18 cellular contexts compared by ENCODE assay signal in genomic region chr3:157091096-157091833, GRCh38.
DNase-seq lines count a peak whose midpoint lies in the region; ATAC-seq and TF ChIP-seq lines count a peak whose summit lies in the region.
"Had no signal": no experiment of that assay in that cellular context is flagged by ENCODE, and none has a peak within 500 bp of the region (broad histone marks: within the 10 kb centered on the region; RNA-seq: fewer than 3 reads in every experiment).

No MANE protein-coding gene starts in this region.

- H3K36me3 Mint-ChIP-seq in stimulated activated naive CD8-positive, alpha-beta T cell treated with anti-CD3 and anti-CD28 coated beads, Interleukin-15, Interleukin-2, amounts not matched to agents 100 ng/mL and 50 ng/mL, for 24 hours (ENCODE audit: low read depth), result no peaks in the 10 kb centered on the region
- H3K36me3 Mint-ChIP-seq in activated T-helper 1 cell treated with anti-CD3 and anti-CD28 coated beads, Interleukin-12 subunit alpha, Interleukin-12 subunit beta, Interleukin-2, Interleukin-4 antibody, amounts not matched to agents 30 ng/mL and 10 ng/mL and 1 ng/mL, durations not matched to agents 14 hours and 24 hours and 36 hours (ENCODE audit: low read depth), result peaks cover 5% of the 10 kb centered on the region
- no peaks in the 10 kb centered on the region for H3K36me3 Mint-ChIP-seq in naive B cell

- peaks cover 3% of the 10 kb centered on the region for H3K27me3 Mint-ChIP-seq in stimulated activated naive CD8-positive, alpha-beta T cell treated with anti-CD3 and anti-CD28 coated beads, Interleukin-15, Interleukin-2, amounts not matched to agents 100 ng/mL and 50 ng/mL, for 24 hours
- no peaks in the 10 kb centered on the region for H3K27me3 Mint-ChIP-seq in activated T-helper 1 cell treated with anti-CD3 and anti-CD28 coated beads, Interleukin-12 subunit alpha, Interleukin-12 subunit beta, Interleukin-2, Interleukin-4 antibody, amounts not matched to agents 30 ng/mL and 10 ng/mL and 1 ng/mL, durations not matched to agents 14 hours and 24 hours and 36 hours (ENCODE audit: insufficient read depth)
- H3K27me3 Mint-ChIP-seq in naive B cell, result peaks cover 12 to 17% (median 14%) of the 10 kb centered on the region in 3 donors

- TF ChIP-seq CTCF in RWPE1 (conservative IDR thresholded peaks at IDR 0.05; ENCODE audit: low read depth), result no peak
- no peak for TF ChIP-seq CTCF in A673 (conservative IDR thresholded peaks at IDR 0.05; ENCODE audit: low read depth, low read length)

- peak overlapping the region; percentile 96 for H3K27ac Mint-ChIP-seq in stimulated activated naive CD8-positive, alpha-beta T cell treated with anti-CD3 and anti-CD28 coated beads, Interleukin-15, Interleukin-2, amounts not matched to agents 100 ng/mL and 50 ng/mL, for 24 hours
- peak overlapping the region; percentile 93 for H3K27ac Mint-ChIP-seq in activated T-helper 1 cell treated with anti-CD3 and anti-CD28 coated beads, Interleukin-12 subunit alpha, Interleukin-12 subunit beta, Interleukin-2, Interleukin-4 antibody, amounts not matched to agents 30 ng/mL and 10 ng/mL and 1 ng/mL, durations not matched to agents 14 hours and 24 hours and 36 hours
- H3K27ac Mint-ChIP-seq in naive B cell, result peak overlapping the region in 4 of 6 donors; percentile 17 to 97 (median 67)

- H3K27ac ChIP-seq in RWPE1, result no peak overlapping the region
- H3K27ac ChIP-seq in A673 (ENCODE audit: low read depth, low read length, poor library complexity, severe bottlenecking), result no peak overlapping the region

- peaks cover 65% of the 10 kb centered on the region for H3K4me1 Mint-ChIP-seq in stimulated activated naive CD8-positive, alpha-beta T cell treated with anti-CD3 and anti-CD28 coated beads, Interleukin-15, Interleukin-2, amounts not matched to agents 100 ng/mL and 50 ng/mL, for 24 hours (ENCODE audit: low read depth)
- H3K4me1 Mint-ChIP-seq in activated T-helper 1 cell treated with anti-CD3 and anti-CD28 coated beads, Interleukin-12 subunit alpha, Interleukin-12 subunit beta, Interleukin-2, Interleukin-4 antibody, amounts not matched to agents 30 ng/mL and 10 ng/mL and 1 ng/mL, durations not matched to agents 14 hours and 24 hours and 36 hours (ENCODE audit: low read depth), result peaks cover 76% of the 10 kb centered on the region
- H3K4me1 Mint-ChIP-seq in naive B cell, result peaks cover 20 to 22% (median 22%) of the 10 kb centered on the region in 3 donors

- CTCF ChIA-PET in RWPE1 (lab: Yijun Ruan, JAX) (interaction anchor here (0.6 to 1.4 kb wide), 4 partner anchors 10 to 400 kb away, joined by 3 to 4 read pairs (median 3); no protein-coding TSS in a partner anchor), A673 (lab: Charles Lee) (no interaction called here)

- peaks cover 36% of the 10 kb centered on the region for H3K4me1 ChIP-seq in A673 (ENCODE audit: insufficient read depth, low read length, poor library complexity, severe bottlenecking)

- H3K9me3 ChIP-seq in A673 (ENCODE audit: low read depth, low read length, poor library complexity, severe bottlenecking), result no peaks in the 10 kb centered on the region

- no peaks in the 10 kb centered on the region for H3K36me3 ChIP-seq in A673 (ENCODE audit: insufficient read depth, low read length, poor library complexity, severe bottlenecking)

- no peak for ATAC-seq in stimulated activated naive CD8-positive, alpha-beta T cell treated with anti-CD3 and anti-CD28 coated beads, Interleukin-15, Interleukin-2, amounts not matched to agents 100 U/mL and 50 U/mL, for 24 hours
- ATAC-seq in naive B cell (ENCODE audit: low read depth in 2 of 2) (no peak), HG03139 (IDR thresholded peaks at IDR 0.05; ENCODE audit: unreplicated experiment) (no peak)
- ATAC-seq: esophagus mucosa had no signal

- H3K4me3 ChIP-seq in A673 (ENCODE audit: low read depth, low read length, poor library complexity, severe bottlenecking), result no peak overlapping the region

- POLR2A ChIA-PET in RWPE1 (lab: Yijun Ruan, JAX; ENCODE audit: low non-redundant PET), result no interaction called here
- POLR2A ChIA-PET in A673 (lab: Charles Lee; ENCODE audit: low non-redundant PET), result interaction anchor here (0.6 kb wide), 1 partner anchor 190 kb away, joined by 9 read pairs; no protein-coding TSS in a partner anchor

- no peaks in the 10 kb centered on the region for H3K27me3 ChIP-seq in A673 (replicated peaks; ENCODE audit: insufficient read depth, low read depth, low read length, poor library complexity)

- no peak for DNase-seq in stimulated activated naive CD8-positive, alpha-beta T cell treated with anti-CD3 and anti-CD28 coated beads, Interleukin-15, Interleukin-2, amounts not matched to agents 100 U/mL and 50 U/mL, for 24 hours
- DNase-seq in activated T-helper 1 cell treated with anti-CD3 and anti-CD28 coated beads, Interleukin-12 subunit alpha, Interleukin-12 subunit beta, Interleukin-2, Interleukin-4 antibody, amounts not matched to agents 30 ng/mL and 10 ng/mL and 1 ng/mL, durations not matched to agents 14 hours and 24 hours and 36 hours (ENCODE audit: low spot score), result no peak
- DNase-seq in naive B cell, result no peak
- no peak for DNase-seq in RWPE1 (ENCODE audit: low spot score)
- no peak for DNase-seq in A673 (ENCODE audit: low spot score)
- DNase-seq: activated CD4-positive, alpha-beta T cell treated with anti-CD3 and anti-CD28 coated beads for 4 hours; amygdala; cortex of kidney; KG1; NCI-H1436 treated with DMSO at 0.1 percent for 48 hours; NCI-H345; occipital lobe; SHP77 treated with DMSO at 0.1 percent for 48 hours; stimulated activated naive CD4-positive, alpha-beta T cell treated with Interleukin-2 at 50 U/mL for 16 hours; T-helper 9 cell had no signal

- H3K4me3 Mint-ChIP-seq in stimulated activated naive CD8-positive, alpha-beta T cell treated with anti-CD3 and anti-CD28 coated beads, Interleukin-15, Interleukin-2, amounts not matched to agents 100 ng/mL and 50 ng/mL, for 24 hours, result no peak overlapping the region
- no peak overlapping the region for H3K4me3 Mint-ChIP-seq in activated T-helper 1 cell treated with anti-CD3 and anti-CD28 coated beads, Interleukin-12 subunit alpha, Interleukin-12 subunit beta, Interleukin-2, Interleukin-4 antibody, amounts not matched to agents 30 ng/mL and 10 ng/mL and 1 ng/mL, durations not matched to agents 14 hours and 24 hours and 36 hours
- H3K4me3 Mint-ChIP-seq in naive B cell, result no peak overlapping the region

- no peaks in the 10 kb centered on the region for H3K9me3 Mint-ChIP-seq in stimulated activated naive CD8-positive, alpha-beta T cell treated with anti-CD3 and anti-CD28 coated beads, Interleukin-15, Interleukin-2, amounts not matched to agents 100 ng/mL and 50 ng/mL, for 24 hours
- peaks cover 4% of the 10 kb centered on the region for H3K9me3 Mint-ChIP-seq in activated T-helper 1 cell treated with anti-CD3 and anti-CD28 coated beads, Interleukin-12 subunit alpha, Interleukin-12 subunit beta, Interleukin-2, Interleukin-4 antibody, amounts not matched to agents 30 ng/mL and 10 ng/mL and 1 ng/mL, durations not matched to agents 14 hours and 24 hours and 36 hours
- H3K9me3 Mint-ChIP-seq in naive B cell, result no peaks in the 10 kb centered on the region

- intact Hi-C loops in activated T-helper 1 cell treated with anti-CD3 and anti-CD28 coated beads, Interleukin-12 subunit alpha, Interleukin-12 subunit beta, Interleukin-2, Interleukin-4 antibody, amounts not matched to agents 30 ng/mL and 10 ng/mL and 1 ng/mL, durations not matched to agents 14 hours and 24 hours and 36 hours (cut with micrococcal nuclease), result no loop called here
- intact Hi-C loops in A673 (cut with micrococcal nuclease; ENCODE audit: unreplicated experiment), result no loop called here

- BruUV-seq in A673 (replicated peaks; lab: Mats Ljungman, UMichigan), result no TSS peak
